In the genomic region with DNA sequence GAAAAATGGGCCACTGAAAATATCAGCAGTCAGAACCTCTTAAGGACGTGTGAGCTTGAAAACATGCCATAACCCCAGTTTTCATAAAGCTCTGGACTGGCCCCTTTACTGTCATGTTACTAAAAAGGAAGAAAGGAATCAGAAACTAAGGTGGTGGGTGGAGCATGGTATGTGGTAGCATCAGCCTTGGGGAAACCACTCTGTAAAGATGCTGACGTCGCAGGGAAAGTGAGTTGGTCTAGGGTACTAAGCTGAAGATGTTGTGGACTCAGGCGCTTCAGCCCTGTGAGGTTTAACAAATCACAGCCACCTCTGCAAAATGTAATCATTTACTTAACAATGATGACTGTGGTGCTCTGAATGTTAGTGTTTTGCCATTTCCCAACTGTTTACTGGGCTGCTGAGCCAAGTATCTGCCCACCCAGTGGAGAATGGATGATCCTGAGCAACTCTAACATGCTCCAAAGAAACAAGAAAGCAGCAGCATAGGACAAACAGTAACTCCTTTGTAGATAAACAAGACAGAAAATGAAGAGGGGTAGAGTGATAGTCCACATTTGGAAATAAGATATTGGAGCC, we compare ENCODE assay signal across 18 cellular contexts. TPM values are rescaled to one million over a fixed set of nuclear protein-coding genes. Genes with fewer than 3 reads are reported as not detected.
DNase-seq lines count a peak whose midpoint lies in the region; TF ChIP-seq lines count a peak whose summit lies in the region.
"Had no signal": no experiment of that assay in that cellular context is flagged by ENCODE, and none has a peak within 500 bp of the region (broad histone marks: within the 10 kb centered on the region; RNA-seq: fewer than 3 reads in every experiment).

No MANE protein-coding gene starts in this region.

- H3K9me3 ChIP-seq in MM.1S (replicated peaks; ENCODE audit: insufficient read depth, low read length) (no peaks in the 10 kb centered on the region), mammary epithelial cell (replicated peaks; ENCODE audit: insufficient read depth, low read length) (no peaks in the 10 kb centered on the region), vagina (no peaks in the 10 kb centered on the region)
- H3K9me3 ChIP-seq: spleen had no signal

- CTCF ChIA-PET in mammary epithelial cell (lab: Charles Lee; ENCODE audit: low non-redundant PET), result no interaction called here

- peak; percentile 15 for DNase-seq in stimulated activated CD4-positive, alpha-beta T cell treated with anti-CD3 and anti-CD28 coated beads, Interleukin-1b, Interleukin-23, amount 100 ng/mL, for 48 hours
- DNase-seq in stimulated activated CD4-positive, alpha-beta T cell treated with anti-CD3 and anti-CD28 coated beads, Interleukin-4, amount 100 ng/mL, for 1 hour, result no peak
- DNase-seq in MM.1S (peak; percentile 74), kidney glomerular epithelial cell (lab: John Stamatoyannopoulos, UW) (peak; percentile 20), type B pancreatic cell (ENCODE audit: extremely low spot score, unreplicated experiment) (no peak), mammary epithelial cell (no peak), vagina (ENCODE audit: extremely low spot score in 2 of 2) (no peak), NCI-H2196 (lab: John Stamatoyannopoulos, UW; ENCODE audit: unreplicated experiment) (no peak)
- DNase-seq: effector CD8-positive, alpha-beta T cell; foreskin keratinocyte; GDM1; HCEC 1CT; NCI-H2171 treated with DMSO at 0.1 percent for 48 hours; spleen had no signal

- no peaks in the 10 kb centered on the region for H3K27me3 Mint-ChIP-seq in type B pancreatic cell
- H3K27me3 Mint-ChIP-seq: memory B cell had no signal

- H3K4me2 ChIP-seq in MM.1S (ENCODE audit: low read depth, low read length) (peak overlapping the region; percentile 52; the same call in 1 of the 2 replicates), mammary epithelial cell (ENCODE audit: insufficient read depth, low read depth, low read length) (no peak overlapping the region)

- no peak overlapping the region for H3K9ac ChIP-seq in MM.1S (ENCODE audit: low read length)
- no peak overlapping the region for H3K9ac ChIP-seq in mammary epithelial cell (ENCODE audit: insufficient read depth, low read length)

- H3K27me3 ChIP-seq in MM.1S (replicated peaks; ENCODE audit: insufficient read depth, low read length) (peaks cover 53% of the 10 kb centered on the region), mammary epithelial cell (ENCODE audit: insufficient read depth, low read length) (no peaks in the 10 kb centered on the region), vagina (no peaks in the 10 kb centered on the region)
- H3K27me3 ChIP-seq: foreskin keratinocyte, spleen had no signal

- 40% methylated on average over 4 of the region's 4 CpGs for WGBS in mammary epithelial cell (ENCODE audit: low coverage, missing lambda C conversion rate)

- no peaks in the 10 kb centered on the region for H3K9me3 Mint-ChIP-seq in type B pancreatic cell
- H3K9me3 Mint-ChIP-seq: memory B cell had no signal

- dilution Hi-C loops in mammary epithelial cell (cut with HindIII; ENCODE audit: low sequenced_read_pairs), result no loop called here

- no peak overlapping the region for H3K27ac ChIP-seq in MM.1S (ENCODE audit: low read length)
- no peak overlapping the region for H3K27ac ChIP-seq in mammary epithelial cell (ENCODE audit: insufficient read depth, low read depth, low read length)
- H3K27ac ChIP-seq in vagina, result no peak overlapping the region
- H3K27ac ChIP-seq: foreskin keratinocyte, spleen had no signal

- intact Hi-C loops in mammary epithelial cell (cut with micrococcal nuclease) (no loop called here), vagina (cut with DNase I) (no loop called here)

- H3K79me2 ChIP-seq in MM.1S (ENCODE audit: low read length), result no peaks in the 10 kb centered on the region
- H3K79me2 ChIP-seq in mammary epithelial cell (ENCODE audit: insufficient read depth, low read length), result no peaks in the 10 kb centered on the region

- H3K4me3 ChIP-seq in MM.1S (ENCODE audit: low read length), result no peak overlapping the region
- H3K4me3 ChIP-seq in mammary epithelial cell (replicated peaks in 1 of 3; ENCODE audit: insufficient read depth in 1 of 3, low read depth in 2 of 3, low read length in 3 of 3), result no peak overlapping the region
- no peak overlapping the region for H3K4me3 ChIP-seq in vagina
- H3K4me3 ChIP-seq: spleen had no signal

- no peaks in the 10 kb centered on the region for H3K36me3 ChIP-seq in MM.1S (replicated peaks; ENCODE audit: insufficient read depth, low read length)
- H3K36me3 ChIP-seq in mammary epithelial cell (ENCODE audit: insufficient read depth, low read length), result no peaks in the 10 kb centered on the region
- H3K36me3 ChIP-seq in vagina, result no peaks in the 10 kb centered on the region
- H3K36me3 ChIP-seq: spleen had no signal

- H3K4me1 Mint-ChIP-seq in type B pancreatic cell (ENCODE audit: unreplicated experiment), result peaks cover 12% of the 10 kb centered on the region
- H3K4me1 Mint-ChIP-seq: memory B cell had no signal

- no peak overlapping the region for H2AFZ ChIP-seq in MM.1S (ENCODE audit: low read length)
- H2AFZ ChIP-seq in mammary epithelial cell (ENCODE audit: low read depth, low read length), result no peak overlapping the region

- H3K27ac Mint-ChIP-seq in type B pancreatic cell, result peak overlapping the region; percentile 33
- H3K27ac Mint-ChIP-seq: activated naive CD8-positive, alpha-beta T cell; memory B cell had no signal

- TF ChIP-seq POLR2A in vagina (IDR thresholded peaks at IDR 0.05), result no peak

- in situ Hi-C loops in mammary epithelial cell (cut with MboI; ENCODE audit: low sequenced_read_pairs in 2 of 2), result no loop called here

- H3F3A ChIP-seq in MM.1S (ENCODE audit: insufficient read depth, low read length), result peaks cover 8% of the 10 kb centered on the region; the same call in 1 of the 2 replicates

- no TSS peak for BruUV-seq in mammary epithelial cell (replicated peaks; lab: Mats Ljungman, UMichigan)

- no peak overlapping the region for H3K4me3 Mint-ChIP-seq in type B pancreatic cell
- H3K4me3 Mint-ChIP-seq: activated naive CD8-positive, alpha-beta T cell; memory B cell had no signal

- no peaks in the 10 kb centered on the region for H3K9me2 ChIP-seq in MM.1S (replicated peaks; ENCODE audit: insufficient read depth, low read length)

- H4K20me1 ChIP-seq in MM.1S (ENCODE audit: insufficient read depth, low read length), result no peaks in the 10 kb centered on the region; the same call in 1 of the 2 replicates
- no peaks in the 10 kb centered on the region for H4K20me1 ChIP-seq in mammary epithelial cell (ENCODE audit: insufficient read depth, low read length)

- H3K4me1 ChIP-seq in MM.1S (ENCODE audit: low read length), result peaks cover 23% of the 10 kb centered on the region
- H3K4me1 ChIP-seq in mammary epithelial cell (ENCODE audit: insufficient read depth, low read length), result no peaks in the 10 kb centered on the region
- H3K4me1 ChIP-seq in vagina, result no peaks in the 10 kb centered on the region
- H3K4me1 ChIP-seq: foreskin keratinocyte, spleen had no signal

- no peak for TF ChIP-seq CTCF in MM.1S (IDR thresholded peaks at IDR 0.05; ENCODE audit: low read length)
- TF ChIP-seq CTCF in type B pancreatic cell (conservative IDR thresholded peaks at IDR 0.05), result no peak
- no peak for TF ChIP-seq CTCF in mammary epithelial cell (conservative IDR thresholded peaks at IDR 0.05 in 1 of 2, IDR thresholded peaks at IDR 0.05 in 1 of 2; ENCODE audit: extremely low read depth in 1 of 2, insufficient read depth in 1 of 2, low read depth in 1 of 2, low read length in 2 of 2)
- TF ChIP-seq CTCF in vagina (IDR thresholded peaks at IDR 0.05), result no peak

- no peaks in the 10 kb centered on the region for H3K36me3 Mint-ChIP-seq in type B pancreatic cell
- H3K36me3 Mint-ChIP-seq: activated naive CD8-positive, alpha-beta T cell; memory B cell had no signal

RNA-seq across cellular contexts. Expression of gene C4orf54, which starts 33.4 kb away (rescaled TPM):
- 0.05 TPM in 1 of 2 replicates, not detected in the other for total RNA-seq in type B pancreatic cell (ENCODE audit: low replicate concordance)
- under 1 TPM in 1 of 2 donors, not detected in 1; 0.50 TPM for total RNA-seq in mammary epithelial cell
- under 0.01 TPM for polyA plus RNA-seq in mammary epithelial cell
- not detected for polyA minus RNA-seq in mammary epithelial cell
- not detected for total RNA-seq in vagina
- total RNA-seq: foreskin keratinocyte, MCF 10A had no signal
- polyA plus RNA-seq: foreskin keratinocyte had no signal

RNA-seq across cellular contexts. Expression of gene MTTP, which starts 49.6 kb away (rescaled TPM):
- 16.0 and 54.4 TPM in 2 replicates for total RNA-seq in type B pancreatic cell (ENCODE audit: low replicate concordance)
- total RNA-seq in mammary epithelial cell, result not detected
- 0.05 TPM for polyA plus RNA-seq in mammary epithelial cell
- not detected for polyA minus RNA-seq in mammary epithelial cell
- not detected for total RNA-seq in vagina
- total RNA-seq: osteoblast had no signal

Comparison
In these comparisons a context has a peak if more than half of its experiments do, and no peak if none do; other contexts are left out.
1. DNase-seq: peak in stimulated activated CD4-positive, alpha-beta T cell treated with anti-CD3 and anti-CD28 coated beads, Interleukin-1b, Interleukin-23, amount 100 ng/mL, for 48 hours (single experiment), MM.1S (single experiment) and kidney glomerular epithelial cell (single experiment); none in stimulated activated CD4-positive, alpha-beta T cell treated with anti-CD3 and anti-CD28 coated beads, Interleukin-4, amount 100 ng/mL, for 1 hour (single experiment), type B pancreatic cell (single experiment), mammary epithelial cell (single experiment), vagina (0 of 2) and NCI-H2196 (single experiment).
2. RNA of gene MTTP, which starts 49.6 kb away (total RNA-seq): 16.0 to 54.4 TPM in type B pancreatic cell; not detected in mammary epithelial cell and not detected in vagina (single experiment); every median in the first group is over 10 times any median in the second.